1 cellular context compared by ENCODE assay signal in the genomic region with DNA sequence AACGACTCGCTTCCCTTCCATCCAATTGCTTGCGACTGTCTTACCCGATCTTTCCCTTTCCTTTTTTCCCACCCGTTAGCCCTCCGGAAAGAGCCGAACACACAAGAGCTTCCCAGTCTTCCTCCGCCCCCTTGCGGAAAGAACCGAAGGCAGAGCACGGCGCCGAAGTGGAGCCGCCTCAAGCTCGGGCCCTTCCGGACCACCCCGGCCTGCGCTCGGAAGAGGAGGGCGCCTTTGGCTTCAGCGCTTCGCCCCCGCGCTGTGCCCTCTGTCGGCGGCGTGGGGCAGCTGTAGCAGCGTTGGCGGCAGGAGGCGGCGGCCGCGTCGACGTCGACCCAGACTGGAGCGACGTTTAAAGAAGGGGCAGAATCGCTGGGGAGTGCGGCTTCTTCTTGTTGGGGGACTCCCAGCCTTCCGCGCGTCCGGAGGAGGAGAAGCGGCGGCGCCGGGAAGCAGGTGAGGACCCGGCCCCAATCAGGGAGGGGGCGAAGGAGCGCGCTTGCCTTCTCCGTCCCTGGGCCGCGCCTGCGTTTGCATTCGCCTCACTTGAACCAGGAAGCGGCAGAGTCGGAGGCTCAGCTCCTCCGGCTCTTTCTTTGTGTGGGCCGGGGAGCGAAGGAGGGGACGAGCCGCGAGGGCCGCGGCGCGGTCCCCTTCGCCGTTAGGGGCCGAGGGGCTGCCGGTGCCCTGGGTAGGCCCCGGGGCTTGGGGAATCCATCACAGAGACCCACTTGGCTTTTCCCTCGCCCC.
TF ChIP-seq lines count a peak whose summit lies in the region.

A gene with protein sequence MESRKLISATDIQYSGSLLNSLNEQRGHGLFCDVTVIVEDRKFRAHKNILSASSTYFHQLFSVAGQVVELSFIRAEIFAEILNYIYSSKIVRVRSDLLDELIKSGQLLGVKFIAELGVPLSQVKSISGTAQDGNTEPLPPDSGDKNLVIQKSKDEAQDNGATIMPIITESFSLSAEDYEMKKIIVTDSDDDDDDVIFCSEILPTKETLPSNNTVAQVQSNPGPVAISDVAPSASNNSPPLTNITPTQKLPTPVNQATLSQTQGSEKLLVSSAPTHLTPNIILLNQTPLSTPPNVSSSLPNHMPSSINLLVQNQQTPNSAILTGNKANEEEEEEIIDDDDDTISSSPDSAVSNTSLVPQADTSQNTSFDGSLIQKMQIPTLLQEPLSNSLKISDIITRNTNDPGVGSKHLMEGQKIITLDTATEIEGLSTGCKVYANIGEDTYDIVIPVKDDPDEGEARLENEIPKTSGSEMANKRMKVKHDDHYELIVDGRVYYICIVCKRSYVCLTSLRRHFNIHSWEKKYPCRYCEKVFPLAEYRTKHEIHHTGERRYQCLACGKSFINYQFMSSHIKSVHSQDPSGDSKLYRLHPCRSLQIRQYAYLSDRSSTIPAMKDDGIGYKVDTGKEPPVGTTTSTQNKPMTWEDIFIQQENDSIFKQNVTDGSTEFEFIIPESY (plus strand): TSS at position 291 of the 750 bp plus-strand sequence. CDS start 2,604 bp downstream, outside the sequence.

TF ChIP-seq in GM12878, 131 proteins besides CTCF, POLR2A, EP300 and RAD21 (continued from another document):
- no peak for TF ChIP-seq POLR2AphosphoS5 (IDR thresholded peaks at IDR 0.05; ENCODE audit: low read length)
- TF ChIP-seq BCL11A (IDR thresholded peaks at IDR 0.05; ENCODE audit: low read depth, low read length), result no peak
- no peak for TF ChIP-seq YBX1 (IDR thresholded peaks at IDR 0.05)
- TF ChIP-seq, protein P1, sequence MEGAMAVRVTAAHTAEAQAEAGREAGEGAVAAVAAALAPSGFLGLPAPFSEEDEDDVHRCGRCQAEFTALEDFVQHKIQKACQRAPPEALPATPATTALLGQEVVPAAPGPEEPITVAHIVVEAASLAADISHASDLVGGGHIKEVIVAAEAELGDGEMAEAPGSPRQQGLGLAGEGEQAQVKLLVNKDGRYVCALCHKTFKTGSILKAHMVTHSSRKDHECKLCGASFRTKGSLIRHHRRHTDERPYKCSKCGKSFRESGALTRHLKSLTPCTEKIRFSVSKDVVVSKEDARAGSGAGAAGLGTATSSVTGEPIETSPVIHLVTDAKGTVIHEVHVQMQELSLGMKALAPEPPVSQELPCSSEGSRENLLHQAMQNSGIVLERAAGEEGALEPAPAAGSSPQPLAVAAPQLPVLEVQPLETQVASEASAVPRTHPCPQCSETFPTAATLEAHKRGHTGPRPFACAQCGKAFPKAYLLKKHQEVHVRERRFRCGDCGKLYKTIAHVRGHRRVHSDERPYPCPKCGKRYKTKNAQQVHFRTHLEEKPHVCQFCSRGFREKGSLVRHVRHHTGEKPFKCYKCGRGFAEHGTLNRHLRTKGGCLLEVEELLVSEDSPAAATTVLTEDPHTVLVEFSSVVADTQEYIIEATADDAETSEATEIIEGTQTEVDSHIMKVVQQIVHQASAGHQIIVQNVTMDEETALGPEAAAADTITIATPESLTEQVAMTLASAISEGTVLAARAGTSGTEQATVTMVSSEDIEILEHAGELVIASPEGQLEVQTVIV (IDR thresholded peaks at IDR 0.05; ENCODE audit: borderline replicate concordance, partially characterized antibody), result no peak
- TF ChIP-seq NRF1 (conservative IDR thresholded peaks at IDR 0.05; ENCODE audit: low read depth, low read length), result no peak
- TF ChIP-seq NFYA (IDR thresholded peaks at IDR 0.05; ENCODE audit: borderline replicate concordance, low read depth, low read length), result no peak
- TF ChIP-seq, protein P2, sequence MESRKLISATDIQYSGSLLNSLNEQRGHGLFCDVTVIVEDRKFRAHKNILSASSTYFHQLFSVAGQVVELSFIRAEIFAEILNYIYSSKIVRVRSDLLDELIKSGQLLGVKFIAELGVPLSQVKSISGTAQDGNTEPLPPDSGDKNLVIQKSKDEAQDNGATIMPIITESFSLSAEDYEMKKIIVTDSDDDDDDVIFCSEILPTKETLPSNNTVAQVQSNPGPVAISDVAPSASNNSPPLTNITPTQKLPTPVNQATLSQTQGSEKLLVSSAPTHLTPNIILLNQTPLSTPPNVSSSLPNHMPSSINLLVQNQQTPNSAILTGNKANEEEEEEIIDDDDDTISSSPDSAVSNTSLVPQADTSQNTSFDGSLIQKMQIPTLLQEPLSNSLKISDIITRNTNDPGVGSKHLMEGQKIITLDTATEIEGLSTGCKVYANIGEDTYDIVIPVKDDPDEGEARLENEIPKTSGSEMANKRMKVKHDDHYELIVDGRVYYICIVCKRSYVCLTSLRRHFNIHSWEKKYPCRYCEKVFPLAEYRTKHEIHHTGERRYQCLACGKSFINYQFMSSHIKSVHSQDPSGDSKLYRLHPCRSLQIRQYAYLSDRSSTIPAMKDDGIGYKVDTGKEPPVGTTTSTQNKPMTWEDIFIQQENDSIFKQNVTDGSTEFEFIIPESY (IDR thresholded peaks at IDR 0.05), result no peak
- TF ChIP-seq SMAD5 (IDR thresholded peaks at IDR 0.05; ENCODE audit: low read depth), result peak; percentile 48; the same call in 1 of the 2 replicates
- TF ChIP-seq GATAD2B (conservative IDR thresholded peaks at IDR 0.05; ENCODE audit: low read depth), result 0 out of 2 replicates have a peak, but pooled peaks have one; percentile 29
- 0 out of 2 replicates have a peak, but pooled peaks have one; percentile 14 for TF ChIP-seq YY1 (IDR thresholded peaks at IDR 0.05; ENCODE audit: low read depth, low read length)
- TF ChIP-seq, protein P3, sequence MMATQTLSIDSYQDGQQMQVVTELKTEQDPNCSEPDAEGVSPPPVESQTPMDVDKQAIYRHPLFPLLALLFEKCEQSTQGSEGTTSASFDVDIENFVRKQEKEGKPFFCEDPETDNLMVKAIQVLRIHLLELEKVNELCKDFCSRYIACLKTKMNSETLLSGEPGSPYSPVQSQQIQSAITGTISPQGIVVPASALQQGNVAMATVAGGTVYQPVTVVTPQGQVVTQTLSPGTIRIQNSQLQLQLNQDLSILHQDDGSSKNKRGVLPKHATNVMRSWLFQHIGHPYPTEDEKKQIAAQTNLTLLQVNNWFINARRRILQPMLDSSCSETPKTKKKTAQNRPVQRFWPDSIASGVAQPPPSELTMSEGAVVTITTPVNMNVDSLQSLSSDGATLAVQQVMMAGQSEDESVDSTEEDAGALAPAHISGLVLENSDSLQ (IDR thresholded peaks at IDR 0.05), result peak; percentile 42; the same call in 1 of the 2 replicates
- TF ChIP-seq RBBP5 (conservative IDR thresholded peaks at IDR 0.05), result no peak
- no peak for TF ChIP-seq TCF12 (IDR thresholded peaks at IDR 0.05; ENCODE audit: low read depth, low read length)
- peak in 1 of 2 experiments; percentile 43; a peak in 1 of 4 replicates for TF ChIP-seq BHLHE40 (IDR thresholded peaks at IDR 0.05; ENCODE audit: borderline replicate concordance in 1 of 2, low read depth in 2 of 2, low read length in 1 of 2)
- TF ChIP-seq SMARCA5 (IDR thresholded peaks at IDR 0.05), result peak; percentile 59; the same call in 1 of the 2 replicates
- TF ChIP-seq SIN3A (IDR thresholded peaks at IDR 0.05; ENCODE audit: low read depth, low read length), result no peak
- TF ChIP-seq CHD4 (IDR thresholded peaks at IDR 0.05), result no peak
- peak; percentile 64; the same call in 1 of the 2 replicates for TF ChIP-seq LARP7 (IDR thresholded peaks at IDR 0.05)
- peak; percentile 47 to 86 for TF ChIP-seq EGR1 (IDR thresholded peaks at IDR 0.05; ENCODE audit: borderline replicate concordance in 1 of 2, low read depth in 2 of 2, low read length in 2 of 2)
- peak; percentile 64 for TF ChIP-seq IKZF1 (conservative IDR thresholded peaks at IDR 0.05)
- peak; percentile 69; the same call in 1 of the 2 replicates for TF ChIP-seq CREB1 (IDR thresholded peaks at IDR 0.05; ENCODE audit: low read depth)
- peak; percentile 33; the same call in 1 of the 2 replicates for TF ChIP-seq CBFB (IDR thresholded peaks at IDR 0.05; ENCODE audit: low read depth)
- TF ChIP-seq CREM (IDR thresholded peaks at IDR 0.05; ENCODE audit: low read depth), result peak; percentile 67; the same call in 1 of the 2 replicates
- TF ChIP-seq DPF2 (IDR thresholded peaks at IDR 0.05), result peak; percentile 36; the same call in 1 of the 2 replicates
- TF ChIP-seq, protein P4, sequence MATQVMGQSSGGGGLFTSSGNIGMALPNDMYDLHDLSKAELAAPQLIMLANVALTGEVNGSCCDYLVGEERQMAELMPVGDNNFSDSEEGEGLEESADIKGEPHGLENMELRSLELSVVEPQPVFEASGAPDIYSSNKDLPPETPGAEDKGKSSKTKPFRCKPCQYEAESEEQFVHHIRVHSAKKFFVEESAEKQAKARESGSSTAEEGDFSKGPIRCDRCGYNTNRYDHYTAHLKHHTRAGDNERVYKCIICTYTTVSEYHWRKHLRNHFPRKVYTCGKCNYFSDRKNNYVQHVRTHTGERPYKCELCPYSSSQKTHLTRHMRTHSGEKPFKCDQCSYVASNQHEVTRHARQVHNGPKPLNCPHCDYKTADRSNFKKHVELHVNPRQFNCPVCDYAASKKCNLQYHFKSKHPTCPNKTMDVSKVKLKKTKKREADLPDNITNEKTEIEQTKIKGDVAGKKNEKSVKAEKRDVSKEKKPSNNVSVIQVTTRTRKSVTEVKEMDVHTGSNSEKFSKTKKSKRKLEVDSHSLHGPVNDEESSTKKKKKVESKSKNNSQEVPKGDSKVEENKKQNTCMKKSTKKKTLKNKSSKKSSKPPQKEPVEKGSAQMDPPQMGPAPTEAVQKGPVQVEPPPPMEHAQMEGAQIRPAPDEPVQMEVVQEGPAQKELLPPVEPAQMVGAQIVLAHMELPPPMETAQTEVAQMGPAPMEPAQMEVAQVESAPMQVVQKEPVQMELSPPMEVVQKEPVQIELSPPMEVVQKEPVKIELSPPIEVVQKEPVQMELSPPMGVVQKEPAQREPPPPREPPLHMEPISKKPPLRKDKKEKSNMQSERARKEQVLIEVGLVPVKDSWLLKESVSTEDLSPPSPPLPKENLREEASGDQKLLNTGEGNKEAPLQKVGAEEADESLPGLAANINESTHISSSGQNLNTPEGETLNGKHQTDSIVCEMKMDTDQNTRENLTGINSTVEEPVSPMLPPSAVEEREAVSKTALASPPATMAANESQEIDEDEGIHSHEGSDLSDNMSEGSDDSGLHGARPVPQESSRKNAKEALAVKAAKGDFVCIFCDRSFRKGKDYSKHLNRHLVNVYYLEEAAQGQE (IDR thresholded peaks at IDR 0.05; ENCODE audit: low read depth, low read length), result no peak
- 0 out of 2 replicates have a peak, but pooled peaks have one; percentile 11 for TF ChIP-seq EED (IDR thresholded peaks at IDR 0.05; ENCODE audit: low read depth)
- 0 out of 2 replicates have a peak, but pooled peaks have one; percentile 39 for TF ChIP-seq BACH1 (IDR thresholded peaks at IDR 0.05; ENCODE audit: borderline replicate concordance)
- no peak for TF ChIP-seq NFIC (IDR thresholded peaks at IDR 0.05; ENCODE audit: low read depth, low read length)
- TF ChIP-seq NR2C1 (IDR thresholded peaks at IDR 0.05), result no peak
- no peak for TF ChIP-seq RUNX3 (IDR thresholded peaks at IDR 0.05; ENCODE audit: low read length)
- TF ChIP-seq, protein P5, sequence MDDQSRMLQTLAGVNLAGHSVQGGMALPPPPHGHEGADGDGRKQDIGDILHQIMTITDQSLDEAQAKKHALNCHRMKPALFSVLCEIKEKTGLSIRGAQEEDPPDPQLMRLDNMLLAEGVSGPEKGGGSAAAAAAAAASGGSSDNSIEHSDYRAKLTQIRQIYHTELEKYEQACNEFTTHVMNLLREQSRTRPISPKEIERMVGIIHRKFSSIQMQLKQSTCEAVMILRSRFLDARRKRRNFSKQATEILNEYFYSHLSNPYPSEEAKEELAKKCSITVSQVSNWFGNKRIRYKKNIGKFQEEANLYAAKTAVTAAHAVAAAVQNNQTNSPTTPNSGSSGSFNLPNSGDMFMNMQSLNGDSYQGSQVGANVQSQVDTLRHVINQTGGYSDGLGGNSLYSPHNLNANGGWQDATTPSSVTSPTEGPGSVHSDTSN (IDR thresholded peaks at IDR 0.05; ENCODE audit: insufficient replicate concordance, low read depth, low read length), result no peak
- TF ChIP-seq SMC3 (IDR thresholded peaks at IDR 0.05; ENCODE audit: borderline replicate concordance, low read length), result peak; percentile 46; the same call in 1 of the 2 replicates
- TF ChIP-seq, protein P6, sequence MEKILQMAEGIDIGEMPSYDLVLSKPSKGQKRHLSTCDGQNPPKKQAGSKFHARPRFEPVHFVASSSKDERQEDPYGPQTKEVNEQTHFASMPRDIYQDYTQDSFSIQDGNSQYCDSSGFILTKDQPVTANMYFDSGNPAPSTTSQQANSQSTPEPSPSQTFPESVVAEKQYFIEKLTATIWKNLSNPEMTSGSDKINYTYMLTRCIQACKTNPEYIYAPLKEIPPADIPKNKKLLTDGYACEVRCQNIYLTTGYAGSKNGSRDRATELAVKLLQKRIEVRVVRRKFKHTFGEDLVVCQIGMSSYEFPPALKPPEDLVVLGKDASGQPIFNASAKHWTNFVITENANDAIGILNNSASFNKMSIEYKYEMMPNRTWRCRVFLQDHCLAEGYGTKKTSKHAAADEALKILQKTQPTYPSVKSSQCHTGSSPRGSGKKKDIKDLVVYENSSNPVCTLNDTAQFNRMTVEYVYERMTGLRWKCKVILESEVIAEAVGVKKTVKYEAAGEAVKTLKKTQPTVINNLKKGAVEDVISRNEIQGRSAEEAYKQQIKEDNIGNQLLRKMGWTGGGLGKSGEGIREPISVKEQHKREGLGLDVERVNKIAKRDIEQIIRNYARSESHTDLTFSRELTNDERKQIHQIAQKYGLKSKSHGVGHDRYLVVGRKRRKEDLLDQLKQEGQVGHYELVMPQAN (conservative IDR thresholded peaks at IDR 0.05), result peak; percentile 51
- no peak for TF ChIP-seq KAT2A (conservative IDR thresholded peaks at IDR 0.05; ENCODE audit: control insufficient read depth, low read depth, low read length)
- 0 out of 2 replicates have a peak, but pooled peaks have one; percentile 29 for TF ChIP-seq TAF1 (IDR thresholded peaks at IDR 0.05; ENCODE audit: borderline replicate concordance, low read depth, low read length)
- TF ChIP-seq HDGF (IDR thresholded peaks at IDR 0.05), result 0 out of 2 replicates have a peak, but pooled peaks have one; percentile 42
TF ChIP-seq in GM12878: peak in this region for 21.
